Comparison of ENCODE assay signal across 8 cellular contexts in the genomic region with DNA sequence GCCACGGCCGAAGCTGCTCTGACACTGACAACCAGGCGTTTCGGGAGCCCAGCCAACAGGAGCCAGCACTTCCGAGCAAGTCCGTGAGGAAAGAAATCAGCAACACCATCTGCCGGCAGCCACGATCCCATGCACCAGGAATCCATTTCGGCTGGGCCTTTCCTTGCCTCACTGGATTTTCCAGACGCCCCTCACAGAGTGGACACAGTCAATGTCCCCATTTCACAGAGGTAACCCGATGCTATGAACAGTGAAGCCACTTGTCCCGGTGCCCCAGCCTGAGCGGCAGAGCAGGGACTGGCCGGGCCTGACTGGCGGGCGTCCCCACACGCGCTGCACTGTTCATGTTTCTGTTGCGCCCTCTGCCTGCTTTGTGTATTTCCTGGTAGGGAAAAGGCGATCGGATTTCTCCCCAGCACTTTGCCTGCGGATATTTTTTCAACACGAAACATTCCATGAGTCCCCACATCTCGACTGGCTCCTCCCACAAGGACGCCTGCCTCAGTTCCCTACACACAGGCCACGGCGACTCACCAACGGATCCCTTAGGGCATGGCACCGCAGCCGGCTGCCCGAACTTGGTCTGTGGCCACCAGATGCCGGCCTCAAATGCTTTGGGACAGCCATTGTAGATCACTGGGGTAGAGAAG. TPM values are rescaled to one million over a fixed set of nuclear protein-coding genes. Genes with fewer than 3 reads are reported as not detected.
DNase-seq lines count a peak whose midpoint lies in the region; ATAC-seq, FAIRE-seq and TF ChIP-seq lines count a peak whose summit lies in the region.

No MANE protein-coding gene starts in this region.

- DNase-seq in GM23338 (ENCODE audit: low spot score) (no peak), SK-N-DZ (ENCODE audit: low spot score) (peak; percentile 62), heart left ventricle (peak; percentile 63 to 78 (median 76)), sigmoid colon (no peak), RCC 7860 (ENCODE audit: low spot score) (no peak)
- no peak for DNase-seq in activated naive CD4-positive, alpha-beta T cell treated with anti-CD3 and anti-CD28 coated beads, Interleukin-2, amount 10 ng/mL, durations not matched to agents 7 days and 5 days

- H3K36me3 Mint-ChIP-seq in GM23338 (ENCODE audit: low read depth): no peaks in the 10 kb centered on the region; the same call in 2 of the 3 replicates
- H3K36me3 Mint-ChIP-seq in activated naive CD4-positive, alpha-beta T cell treated with anti-CD3 and anti-CD28 coated beads, Interleukin-2, amount 10 ng/mL, durations not matched to agents 7 days and 5 days: no peaks in the 10 kb centered on the region

- H3K9me2 ChIP-seq in GM23338 (ENCODE audit: insufficient read depth): no peaks in the 10 kb centered on the region

- H3K4me1 ChIP-seq in GM23338 (ENCODE audit: insufficient read depth) (no peaks in the 10 kb centered on the region), heart left ventricle (peaks cover 0 to 8% (median 1%) of the 10 kb centered on the region in 12 donors), sigmoid colon (no peaks in the 10 kb centered on the region)

- CTCF ChIA-PET in activated naive CD4-positive, alpha-beta T cell treated with anti-CD3 and anti-CD28 coated beads, Interleukin-2, amount 10 ng/mL, durations not matched to agents 7 days and 5 days (lab: Charles Lee): no interaction called here

- no peaks in the 10 kb centered on the region for H3K9me3 ChIP-seq in heart left ventricle
- H3K9me3 ChIP-seq in sigmoid colon: no peaks in the 10 kb centered on the region

- peak; percentile 52 for ATAC-seq in GM23338
- peak; percentile 24 to 82 (median 69) for ATAC-seq in heart left ventricle
- ATAC-seq in GM21526 (IDR thresholded peaks at IDR 0.05; ENCODE audit: low FRiP score, unreplicated experiment): no peak
- no peak for ATAC-seq in HG03039 (IDR thresholded peaks at IDR 0.05; ENCODE audit: unreplicated experiment)

- no peak overlapping the region for H3K27ac ChIP-seq in GM23338 (ENCODE audit: low read depth)
- peak overlapping the region in 3 of 12 donors; percentile 20 to 49 (median 32) for H3K27ac ChIP-seq in heart left ventricle
- peak overlapping the region in 2 of 4 donors; percentile 30 to 40 for H3K27ac ChIP-seq in sigmoid colon

- H3K4me3 ChIP-seq in GM23338: no peak overlapping the region
- peak overlapping the region in 3 of 12 donors; percentile 9 to 42 (median 41) for H3K4me3 ChIP-seq in heart left ventricle
- no peak overlapping the region for H3K4me3 ChIP-seq in sigmoid colon

- H3K27ac Mint-ChIP-seq in GM23338: no peak overlapping the region
- no peak overlapping the region for H3K27ac Mint-ChIP-seq in activated naive CD4-positive, alpha-beta T cell treated with anti-CD3 and anti-CD28 coated beads, Interleukin-2, amount 10 ng/mL, durations not matched to agents 7 days and 5 days

- no peaks in the 10 kb centered on the region for H3K9me3 Mint-ChIP-seq in GM23338
- H3K9me3 Mint-ChIP-seq in activated naive CD4-positive, alpha-beta T cell treated with anti-CD3 and anti-CD28 coated beads, Interleukin-2, amount 10 ng/mL, durations not matched to agents 7 days and 5 days: no peaks in the 10 kb centered on the region

- TF ChIP-seq POLR2A in heart left ventricle (IDR thresholded peaks at IDR 0.05) (no peak), sigmoid colon (IDR thresholded peaks at IDR 0.05) (no peak)

- intact Hi-C loops in heart left ventricle (cut with DNase I) (loop anchor here in 1 of 10 donors (10.0 kb wide), 1 partner anchor 134 kb away; no protein-coding TSS in a partner anchor), sigmoid colon (cut with DNase I) (no loop called here)

- no peak overlapping the region for H3K4me2 ChIP-seq in GM23338

- H4K20me1 ChIP-seq in GM23338 (replicated peaks; ENCODE audit: insufficient read depth): no peaks in the 10 kb centered on the region

- H3K27me3 ChIP-seq in GM23338 (ENCODE audit: insufficient read depth) (no peaks in the 10 kb centered on the region), heart left ventricle (no peaks in the 10 kb centered on the region), sigmoid colon (no peaks in the 10 kb centered on the region)

- TF ChIP-seq CTCF in GM23338 (conservative IDR thresholded peaks at IDR 0.05; ENCODE audit: low read depth in 2 of 2): peak in 1 of 2 experiments; percentile 3; a peak in 1 of 4 replicates
- TF ChIP-seq CTCF in heart left ventricle (IDR thresholded peaks at IDR 0.05): peak in 10 of 12 donors; percentile 9 to 67 (median 34)
- peak in 3 of 4 experiments; percentile 34 to 45 (median 38) for TF ChIP-seq CTCF in sigmoid colon (IDR thresholded peaks at IDR 0.05)

- H3K4me1 Mint-ChIP-seq in GM23338: peaks cover 4% of the 10 kb centered on the region; the same call in 1 of the 3 replicates
- H3K4me1 Mint-ChIP-seq in activated naive CD4-positive, alpha-beta T cell treated with anti-CD3 and anti-CD28 coated beads, Interleukin-2, amount 10 ng/mL, durations not matched to agents 7 days and 5 days: peaks cover 5% of the 10 kb centered on the region

- TF ChIP-seq EP300 in sigmoid colon (IDR thresholded peaks at IDR 0.05): no peak

- H3F3A ChIP-seq in GM23338 (replicated peaks; ENCODE audit: low read depth): no peaks in the 10 kb centered on the region

- H3K36me3 ChIP-seq in GM23338 (ENCODE audit: insufficient read depth) (no peaks in the 10 kb centered on the region), heart left ventricle (no peaks in the 10 kb centered on the region), sigmoid colon (no peaks in the 10 kb centered on the region)

- 52 to 57% (median 54%) methylated on average over 29 to 32 of the region's 32 CpGs for WGBS in heart left ventricle, 4 donors
- WGBS in sigmoid colon, 2 donors: 71 to 85% methylated on average over 32 of the region's 32 CpGs

- FAIRE-seq in RCC 7860 (lab: Jason Lieb, UNC): no peak

- H3K79me2 ChIP-seq in GM23338 (replicated peaks; ENCODE audit: insufficient read depth): no peaks in the 10 kb centered on the region

- H3K27me3 Mint-ChIP-seq in GM23338 (ENCODE audit: insufficient read depth, low read depth, poor library complexity): peaks cover 11% of the 10 kb centered on the region
- H3K27me3 Mint-ChIP-seq in activated naive CD4-positive, alpha-beta T cell treated with anti-CD3 and anti-CD28 coated beads, Interleukin-2, amount 10 ng/mL, durations not matched to agents 7 days and 5 days: peaks cover 6% of the 10 kb centered on the region

- no peak overlapping the region for H2AFZ ChIP-seq in GM23338

- H3K4me3 Mint-ChIP-seq in GM23338: no peak overlapping the region
- H3K4me3 Mint-ChIP-seq in activated naive CD4-positive, alpha-beta T cell treated with anti-CD3 and anti-CD28 coated beads, Interleukin-2, amount 10 ng/mL, durations not matched to agents 7 days and 5 days: no peak overlapping the region

TF ChIP-seq in GM23338, 12 proteins besides CTCF, POLR2A, EP300 and RAD21:
- TF ChIP-seq ETS1 (IDR thresholded peaks at IDR 0.05): no peak
- TF ChIP-seq EZH2phosphoT487 (IDR thresholded peaks at IDR 0.05; ENCODE audit: unreplicated experiment): no peak
- no peak for TF ChIP-seq ZNF331 (CRISPR knock-in tag; IDR thresholded peaks at IDR 0.05; ENCODE audit: low read depth)
- no peak for TF ChIP-seq JUNB (IDR thresholded peaks at IDR 0.05; ENCODE audit: unreplicated experiment)

RNA-seq across cellular contexts. Expression of gene TRMU, which starts 55.3 kb away (rescaled TPM):
- total RNA-seq in GM23338 (2014; rRNA removed; shearing (Covaris generic)): 58.7 and 70.4 TPM in 2 replicates
- polyA plus RNA-seq in GM23338 (2016; fragmentation: Nextera tagmentation; extraction: Ambion mirVana): 40.3 and 48.3 TPM in 2 replicates
- 75.1 and 76.5 TPM in 2 replicates for polyA plus RNA-seq in SK-N-DZ (2014; cell fraction: cytosol; rRNA removed)
- 330 and 376 TPM in 2 replicates for polyA plus RNA-seq in SK-N-DZ (2014; cell fraction: nucleus; rRNA removed)
- 10 to 100 TPM; 24.3 to 43.7 (median 32.5) TPM for total RNA-seq in heart left ventricle
- polyA plus RNA-seq in heart left ventricle: 10 to 100 TPM; 47.8 to 48.7 TPM
- total RNA-seq in sigmoid colon: 10 to 100 TPM; 20.7 to 30.2 (median 23.3) TPM
- 10 to 100 TPM; 12.5 to 38.7 (median 13.8) TPM for polyA plus RNA-seq in sigmoid colon

Comparison
In these comparisons a context has a peak if more than half of its experiments do, and no peak if none do; other contexts are left out.
1. ATAC-seq: peak in GM23338 (single experiment) and heart left ventricle (4 of 4); none in GM21526 (single experiment) and HG03039 (single experiment).
2. DNase-seq: peak in SK-N-DZ (single experiment) and heart left ventricle (5 of 5); none in GM23338 (single experiment), sigmoid colon (single experiment), activated naive CD4-positive, alpha-beta T cell treated with anti-CD3 and anti-CD28 coated beads, Interleukin-2, amount 10 ng/mL, durations not matched to agents 7 days and 5 days (single experiment) and RCC 7860 (single experiment).